Comparison of ENCODE assay signal across 14 cellular contexts in genomic region chr7:134619627-134620331, GRCh38. TPM values are rescaled to one million over a fixed set of nuclear protein-coding genes. Genes with fewer than 3 reads are reported as not detected.
A peak's percentile ranks its signal among the peaks of the same experiment; 100 is the strongest.
DNase-seq lines count a peak whose midpoint lies in the region; ATAC-seq and TF ChIP-seq lines count a peak whose summit lies in the region.
"Had no signal": no experiment of that assay in that cellular context is flagged by ENCODE, and none has a peak within 500 bp of the region (broad histone marks: within the 10 kb centered on the region; RNA-seq: fewer than 3 reads in every experiment).

No MANE protein-coding gene starts in this region.

- peaks cover 36% of the 10 kb centered on the region for H3F3A ChIP-seq in SK-N-SH (replicated peaks; ENCODE audit: insufficient read depth)

- ATAC-seq in HG03097 (IDR thresholded peaks at IDR 0.05; ENCODE audit: low FRiP score, unreplicated experiment), result no peak
- ATAC-seq in GM18502 (IDR thresholded peaks at IDR 0.05; ENCODE audit: poor library complexity, unreplicated experiment), result no peak
- ATAC-seq: upper lobe of right lung had no signal

- peak overlapping the region; percentile 72 for H3K9ac ChIP-seq in SK-N-SH
- H3K9ac ChIP-seq: KMS-11 had no signal

- H3K9me3 ChIP-seq in breast epithelium (no peaks in the 10 kb centered on the region), SK-N-SH (no peaks in the 10 kb centered on the region), vagina (no peaks in the 10 kb centered on the region)
- H3K9me3 ChIP-seq: neutrophil, upper lobe of right lung had no signal

- DNase-seq in MCF 10A (ENCODE audit: unreplicated experiment), result peak; percentile 92
- no peak for DNase-seq in breast epithelium (ENCODE audit: low spot score in 2 of 2)
- no peak for DNase-seq in SK-N-SH
- DNase-seq in fibroblast of the conjunctiva (ENCODE audit: low read depth), result peak; percentile 88
- no peak for DNase-seq in vagina (ENCODE audit: extremely low spot score in 2 of 2)
- no peak for DNase-seq in T-helper 9 cell
- DNase-seq: activated T-cell treated with anti-CD3 and anti-CD28 coated beads, Interleukin-2, amount 50 U/mL, for 24 hours; cortex of kidney; upper lobe of right lung had no signal

- no peaks in the 10 kb centered on the region for H3K9me2 ChIP-seq in SK-N-SH

- H3K27ac Mint-ChIP-seq in MCF 10A (ENCODE audit: low read depth, unreplicated experiment), result peak overlapping the region; percentile 94
- H3K27ac Mint-ChIP-seq: activated T-cell treated with anti-CD3 and anti-CD28 coated beads, Interleukin-2, amount 50 U/mL, for 24 hours had no signal

- intact Hi-C loops in MCF 10A (cut with micrococcal nuclease), result no loop called here
- intact Hi-C loops in breast epithelium (cut with DNase I; ENCODE audit: low total_unique reads), result no loop called here
- intact Hi-C loops in vagina (cut with DNase I), result no loop called here

- H3K36me3 ChIP-seq in breast epithelium, result no peaks in the 10 kb centered on the region
- H3K36me3 ChIP-seq in SK-N-SH (replicated peaks in 1 of 2; ENCODE audit: control insufficient read depth in 1 of 2, insufficient read depth in 2 of 2, low read length in 1 of 2), result no peaks in the 10 kb centered on the region
- H3K36me3 ChIP-seq in vagina, result no peaks in the 10 kb centered on the region
- H3K36me3 ChIP-seq: neutrophil, upper lobe of right lung had no signal

- H3K4me3 ChIP-seq in breast epithelium (no peak overlapping the region), SK-N-SH (ENCODE audit: low read depth in 2 of 2, low read length in 1 of 2) (no peak overlapping the region), vagina (no peak overlapping the region)
- H3K4me3 ChIP-seq: upper lobe of right lung had no signal

- H3K27me3 ChIP-seq in breast epithelium (no peaks in the 10 kb centered on the region), SK-N-SH (ENCODE audit: insufficient read depth) (no peaks in the 10 kb centered on the region), vagina (no peaks in the 10 kb centered on the region)
- H3K27me3 ChIP-seq: upper lobe of right lung had no signal

- TF ChIP-seq RAD21 in SK-N-SH (IDR thresholded peaks at IDR 0.05; ENCODE audit: low read length), result no peak

- 7% methylated on average over 2 of the region's 2 CpGs for WGBS in SK-N-SH (ENCODE audit: low lambda C conversion rate)

- H4K20me1 ChIP-seq in SK-N-SH (ENCODE audit: insufficient read depth), result no peaks in the 10 kb centered on the region

- H3K36me3 Mint-ChIP-seq in MCF 10A (ENCODE audit: insufficient read depth, unreplicated experiment), result no peaks in the 10 kb centered on the region

- H3K4me1 ChIP-seq in breast epithelium (no peaks in the 10 kb centered on the region), SK-N-SH (ENCODE audit: control insufficient read depth in 1 of 2, insufficient read depth in 2 of 2, low read depth in 1 of 2, low read length in 1 of 2) (peaks cover 0 to 27% of the 10 kb centered on the region in 2 experiments; a peak in 1 of 4 replicates), vagina (peaks cover 20% of the 10 kb centered on the region)
- H3K4me1 ChIP-seq: upper lobe of right lung had no signal

- H2AFZ ChIP-seq in SK-N-SH (ENCODE audit: low read depth), result no peak overlapping the region

- POLR2A ChIA-PET in MCF 10A (lab: Yijun Ruan, JAX), result interaction anchor here (0.5 to 3.2 kb wide), 12 partner anchors 12 to 551 kb away, joined by 3 to 46 read pairs (median 5); partner anchors contain the start of genes BPGM, CALD1 and CYREN
- POLR2A ChIA-PET in SK-N-SH (lab: Yijun Ruan, JAX), result interaction anchor here (1.5 kb wide), 1 partner anchor 26 kb away, joined by 4 read pairs; the partner anchor contains the start of gene BPGM

- TF ChIP-seq CTCF in MCF 10A (IDR thresholded peaks at IDR 0.05; ENCODE audit: unreplicated experiment) (no peak), breast epithelium (IDR thresholded peaks at IDR 0.05) (no peak), SK-N-SH (IDR thresholded peaks at IDR 0.05) (no peak), vagina (IDR thresholded peaks at IDR 0.05) (no peak)

- H3K27ac ChIP-seq in breast epithelium (no peak overlapping the region), SK-N-SH (ENCODE audit: low read depth in 2 of 2, low read length in 1 of 2) (peak overlapping the region in 1 of 2 experiments; percentile 99; a peak in 2 of 4 replicates), vagina (no peak overlapping the region)
- H3K27ac ChIP-seq: C4-2B, KMS-11, neutrophil, upper lobe of right lung had no signal

- TF ChIP-seq POLR2A in breast epithelium (IDR thresholded peaks at IDR 0.05) (no peak), vagina (IDR thresholded peaks at IDR 0.05) (no peak)

- BruUV-seq in MCF 10A (replicated peaks; lab: Mats Ljungman, UMichigan), result TSS peak; percentile 91

- CTCF ChIA-PET in MCF 10A (lab: Yijun Ruan, JAX) (interaction anchor here (0.6 to 4.9 kb wide), 14 partner anchors 8 to 367 kb away, joined by 3 to 30 read pairs (median 5); partner anchors contain the start of genes AKR1B10 and BPGM), SK-N-SH (lab: Yijun Ruan, JAX) (interaction anchor here (0.9 to 5.8 kb wide), 7 partner anchors 9 to 324 kb away, joined by 4 to 43 read pairs (median 10); no protein-coding TSS in a partner anchor)

- peak overlapping the region; percentile 59 for H3K4me2 ChIP-seq in SK-N-SH
- H3K4me2 ChIP-seq: KMS-11 had no signal

- peak in 1 of 2 experiments; percentile 48; a peak in 1 of 4 replicates for TF ChIP-seq EP300 in SK-N-SH (IDR thresholded peaks at IDR 0.05; ENCODE audit: borderline replicate concordance in 1 of 2, low read depth in 1 of 2, low read length in 1 of 2)

- H3K4me1 Mint-ChIP-seq in MCF 10A (ENCODE audit: insufficient read depth, unreplicated experiment), result peaks cover 58% of the 10 kb centered on the region

- no peak overlapping the region for H3K4me3 Mint-ChIP-seq in MCF 10A (ENCODE audit: unreplicated experiment)
- H3K4me3 Mint-ChIP-seq: activated T-cell treated with anti-CD3 and anti-CD28 coated beads, Interleukin-2, amount 50 U/mL, for 24 hours had no signal

- no peaks in the 10 kb centered on the region for H3K27me3 Mint-ChIP-seq in MCF 10A (ENCODE audit: insufficient read depth, unreplicated experiment)

- peaks cover 9% of the 10 kb centered on the region for H3K9me3 Mint-ChIP-seq in MCF 10A (ENCODE audit: unreplicated experiment)
- H3K9me3 Mint-ChIP-seq: activated T-cell treated with anti-CD3 and anti-CD28 coated beads, Interleukin-2, amount 50 U/mL, for 24 hours had no signal

- H3K79me2 ChIP-seq in SK-N-SH (ENCODE audit: insufficient read depth), result no peaks in the 10 kb centered on the region

TF ChIP-seq in SK-N-SH, 30 proteins besides CTCF, POLR2A, EP300 and RAD21:
- TF ChIP-seq REST (IDR thresholded peaks at IDR 0.05; ENCODE audit: low read depth, low read length) (no peak), POLR2AphosphoS5 (IDR thresholded peaks at IDR 0.05; ENCODE audit: low read depth, low read length) (no peak; the same call in 1 of the 2 replicates), FOSL2 (IDR thresholded peaks at IDR 0.05; ENCODE audit: borderline replicate concordance, low read depth) (peak; percentile 77), FOXJ3 (CRISPR knock-in tag; IDR thresholded peaks at IDR 0.05) (no peak), TCF12 (IDR thresholded peaks at IDR 0.05) (peak; percentile 51), YY1 (IDR thresholded peaks at IDR 0.05; ENCODE audit: low read depth) (no peak), NFIC (IDR thresholded peaks at IDR 0.05; ENCODE audit: borderline replicate concordance) (peak; percentile 77), PBX3 (IDR thresholded peaks at IDR 0.05) (peak; percentile 65), JUND (IDR thresholded peaks at IDR 0.05) (peak; percentile 51)

RNA-seq across cellular contexts. Expression of gene BPGM, which starts 26.9 kb away (rescaled TPM):
- total RNA-seq in MCF 10A (2022), result 8.2 and 10.8 TPM in 2 replicates
- total RNA-seq in breast epithelium, result 10 to 100 TPM; 12.3 to 18.7 (median 16.4) TPM
- 12.4 and 17.4 TPM in 2 replicates for polyA plus RNA-seq in SK-N-SH (2012; rRNA removed)
- 20.2 and 28.4 TPM in 2 replicates for polyA plus RNA-seq in SK-N-SH (2012; cell fraction: cytosol; rRNA removed)
- 4.7 and 7.0 TPM in 2 replicates for polyA plus RNA-seq in SK-N-SH (2012; cell fraction: nucleus; rRNA removed)
- 9.1 TPM for total RNA-seq in vagina

Comparison
In these comparisons a context has a peak if more than half of its experiments do, and no peak if none do; other contexts are left out.
1. DNase-seq: peak in MCF 10A (single experiment) and fibroblast of the conjunctiva (single experiment); none in breast epithelium (0 of 2), SK-N-SH (single experiment), vagina (0 of 2) and T-helper 9 cell (single experiment).